In the genomic region with DNA sequence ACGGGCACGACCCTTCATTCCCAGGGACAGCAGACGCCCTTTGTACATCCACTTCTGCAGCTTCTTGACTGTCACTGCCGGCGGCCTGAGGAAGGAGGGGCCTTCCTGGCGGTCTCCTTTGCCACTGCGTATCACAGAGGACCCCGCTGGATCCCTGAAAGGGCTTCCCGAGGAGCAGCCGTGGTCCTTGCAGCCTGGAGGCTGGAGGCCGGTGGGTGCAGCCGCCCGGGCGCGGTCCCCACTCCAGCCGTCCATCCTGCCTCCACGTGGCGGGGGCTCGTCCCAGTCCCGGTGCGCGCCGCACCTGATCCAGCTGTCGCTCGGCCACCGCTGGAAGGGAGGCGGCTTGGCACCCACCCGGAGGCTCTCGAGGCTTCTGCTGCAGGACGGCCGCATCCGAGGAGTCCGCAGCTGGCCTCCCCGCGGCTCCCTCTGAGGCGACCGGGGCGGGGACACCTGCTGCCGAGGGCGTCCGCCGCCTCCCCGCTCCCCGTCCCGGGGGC, we compare ENCODE assay signal across 1 cellular context.
A peak's percentile ranks its signal among the peaks of the same experiment; 100 is the strongest.
TF ChIP-seq lines count a peak whose summit lies in the region.

No MANE protein-coding gene starts in this region.

TF ChIP-seq in HepG2, 621 proteins besides CTCF, POLR2A, EP300 and RAD21 (continued from another document and continues in another):
- TF ChIP-seq, protein P1, sequence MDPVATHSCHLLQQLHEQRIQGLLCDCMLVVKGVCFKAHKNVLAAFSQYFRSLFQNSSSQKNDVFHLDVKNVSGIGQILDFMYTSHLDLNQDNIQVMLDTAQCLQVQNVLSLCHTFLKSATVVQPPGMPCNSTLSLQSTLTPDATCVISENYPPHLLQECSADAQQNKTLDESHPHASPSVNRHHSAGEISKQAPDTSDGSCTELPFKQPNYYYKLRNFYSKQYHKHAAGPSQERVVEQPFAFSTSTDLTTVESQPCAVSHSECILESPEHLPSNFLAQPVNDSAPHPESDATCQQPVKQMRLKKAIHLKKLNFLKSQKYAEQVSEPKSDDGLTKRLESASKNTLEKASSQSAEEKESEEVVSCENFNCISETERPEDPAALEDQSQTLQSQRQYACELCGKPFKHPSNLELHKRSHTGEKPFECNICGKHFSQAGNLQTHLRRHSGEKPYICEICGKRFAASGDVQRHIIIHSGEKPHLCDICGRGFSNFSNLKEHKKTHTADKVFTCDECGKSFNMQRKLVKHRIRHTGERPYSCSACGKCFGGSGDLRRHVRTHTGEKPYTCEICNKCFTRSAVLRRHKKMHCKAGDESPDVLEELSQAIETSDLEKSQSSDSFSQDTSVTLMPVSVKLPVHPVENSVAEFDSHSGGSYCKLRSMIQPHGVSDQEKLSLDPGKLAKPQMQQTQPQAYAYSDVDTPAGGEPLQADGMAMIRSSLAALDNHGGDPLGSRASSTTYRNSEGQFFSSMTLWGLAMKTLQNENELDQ (CRISPR knock-in tag; IDR thresholded peaks at IDR 0.05; ENCODE audit: borderline replicate concordance): no peak
- TF ChIP-seq, protein P2, sequence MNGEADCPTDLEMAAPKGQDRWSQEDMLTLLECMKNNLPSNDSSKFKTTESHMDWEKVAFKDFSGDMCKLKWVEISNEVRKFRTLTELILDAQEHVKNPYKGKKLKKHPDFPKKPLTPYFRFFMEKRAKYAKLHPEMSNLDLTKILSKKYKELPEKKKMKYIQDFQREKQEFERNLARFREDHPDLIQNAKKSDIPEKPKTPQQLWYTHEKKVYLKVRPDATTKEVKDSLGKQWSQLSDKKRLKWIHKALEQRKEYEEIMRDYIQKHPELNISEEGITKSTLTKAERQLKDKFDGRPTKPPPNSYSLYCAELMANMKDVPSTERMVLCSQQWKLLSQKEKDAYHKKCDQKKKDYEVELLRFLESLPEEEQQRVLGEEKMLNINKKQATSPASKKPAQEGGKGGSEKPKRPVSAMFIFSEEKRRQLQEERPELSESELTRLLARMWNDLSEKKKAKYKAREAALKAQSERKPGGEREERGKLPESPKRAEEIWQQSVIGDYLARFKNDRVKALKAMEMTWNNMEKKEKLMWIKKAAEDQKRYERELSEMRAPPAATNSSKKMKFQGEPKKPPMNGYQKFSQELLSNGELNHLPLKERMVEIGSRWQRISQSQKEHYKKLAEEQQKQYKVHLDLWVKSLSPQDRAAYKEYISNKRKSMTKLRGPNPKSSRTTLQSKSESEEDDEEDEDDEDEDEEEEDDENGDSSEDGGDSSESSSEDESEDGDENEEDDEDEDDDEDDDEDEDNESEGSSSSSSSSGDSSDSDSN (CRISPR knock-in tag; IDR thresholded peaks at IDR 0.05): peak; percentile 85; the same call in 1 of the 2 replicates
- no peak for TF ChIP-seq ZNF446 (CRISPR knock-in tag; IDR thresholded peaks at IDR 0.05)
- TF ChIP-seq ARNT2 (CRISPR knock-in tag; IDR thresholded peaks at IDR 0.05; ENCODE audit: low read depth): no peak
- no peak for TF ChIP-seq SRSF1 (optimal IDR thresholded peaks at IDR 0.05; ENCODE audit: low read depth, low read length)
- no peak for TF ChIP-seq ZNF101 (CRISPR knock-in tag; IDR thresholded peaks at IDR 0.05; ENCODE audit: borderline replicate concordance, low read depth)
- TF ChIP-seq HDAC6 (IDR thresholded peaks at IDR 0.05; ENCODE audit: low read depth, low read length): no peak
- TF ChIP-seq ZNF674 (CRISPR knock-in tag; IDR thresholded peaks at IDR 0.05; ENCODE audit: low read depth): no peak
- TF ChIP-seq, protein P3, sequence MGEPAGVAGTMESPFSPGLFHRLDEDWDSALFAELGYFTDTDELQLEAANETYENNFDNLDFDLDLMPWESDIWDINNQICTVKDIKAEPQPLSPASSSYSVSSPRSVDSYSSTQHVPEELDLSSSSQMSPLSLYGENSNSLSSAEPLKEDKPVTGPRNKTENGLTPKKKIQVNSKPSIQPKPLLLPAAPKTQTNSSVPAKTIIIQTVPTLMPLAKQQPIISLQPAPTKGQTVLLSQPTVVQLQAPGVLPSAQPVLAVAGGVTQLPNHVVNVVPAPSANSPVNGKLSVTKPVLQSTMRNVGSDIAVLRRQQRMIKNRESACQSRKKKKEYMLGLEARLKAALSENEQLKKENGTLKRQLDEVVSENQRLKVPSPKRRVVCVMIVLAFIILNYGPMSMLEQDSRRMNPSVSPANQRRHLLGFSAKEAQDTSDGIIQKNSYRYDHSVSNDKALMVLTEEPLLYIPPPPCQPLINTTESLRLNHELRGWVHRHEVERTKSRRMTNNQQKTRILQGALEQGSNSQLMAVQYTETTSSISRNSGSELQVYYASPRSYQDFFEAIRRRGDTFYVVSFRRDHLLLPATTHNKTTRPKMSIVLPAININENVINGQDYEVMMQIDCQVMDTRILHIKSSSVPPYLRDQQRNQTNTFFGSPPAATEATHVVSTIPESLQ (CRISPR knock-in tag; conservative IDR thresholded peaks at IDR 0.05): no peak
- TF ChIP-seq, protein P4, sequence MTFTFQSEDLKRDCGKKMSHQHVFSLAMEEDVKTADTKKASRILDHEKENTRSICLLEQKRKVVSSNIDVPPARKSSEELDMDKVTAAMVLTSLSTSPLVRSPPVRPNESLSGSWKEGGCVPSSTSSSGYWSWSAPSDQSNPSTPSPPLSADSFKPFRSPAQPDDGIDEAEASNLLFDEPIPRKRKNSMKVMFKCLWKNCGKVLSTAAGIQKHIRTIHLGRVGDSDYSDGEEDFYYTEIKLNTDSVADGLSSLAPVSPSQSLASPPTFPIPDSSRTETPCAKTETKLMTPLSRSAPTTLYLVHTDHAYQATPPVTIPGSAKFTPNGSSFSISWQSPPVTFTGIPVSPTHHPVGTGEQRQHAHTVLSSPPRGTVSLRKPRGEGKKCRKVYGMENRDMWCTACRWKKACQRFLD (CRISPR knock-in tag; IDR thresholded peaks at IDR 0.05; ENCODE audit: borderline replicate concordance): no peak
- TF ChIP-seq, protein P5, sequence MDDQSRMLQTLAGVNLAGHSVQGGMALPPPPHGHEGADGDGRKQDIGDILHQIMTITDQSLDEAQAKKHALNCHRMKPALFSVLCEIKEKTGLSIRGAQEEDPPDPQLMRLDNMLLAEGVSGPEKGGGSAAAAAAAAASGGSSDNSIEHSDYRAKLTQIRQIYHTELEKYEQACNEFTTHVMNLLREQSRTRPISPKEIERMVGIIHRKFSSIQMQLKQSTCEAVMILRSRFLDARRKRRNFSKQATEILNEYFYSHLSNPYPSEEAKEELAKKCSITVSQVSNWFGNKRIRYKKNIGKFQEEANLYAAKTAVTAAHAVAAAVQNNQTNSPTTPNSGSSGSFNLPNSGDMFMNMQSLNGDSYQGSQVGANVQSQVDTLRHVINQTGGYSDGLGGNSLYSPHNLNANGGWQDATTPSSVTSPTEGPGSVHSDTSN (CRISPR knock-in tag; IDR thresholded peaks at IDR 0.05; ENCODE audit: borderline replicate concordance): no peak
- TF ChIP-seq, protein P6, sequence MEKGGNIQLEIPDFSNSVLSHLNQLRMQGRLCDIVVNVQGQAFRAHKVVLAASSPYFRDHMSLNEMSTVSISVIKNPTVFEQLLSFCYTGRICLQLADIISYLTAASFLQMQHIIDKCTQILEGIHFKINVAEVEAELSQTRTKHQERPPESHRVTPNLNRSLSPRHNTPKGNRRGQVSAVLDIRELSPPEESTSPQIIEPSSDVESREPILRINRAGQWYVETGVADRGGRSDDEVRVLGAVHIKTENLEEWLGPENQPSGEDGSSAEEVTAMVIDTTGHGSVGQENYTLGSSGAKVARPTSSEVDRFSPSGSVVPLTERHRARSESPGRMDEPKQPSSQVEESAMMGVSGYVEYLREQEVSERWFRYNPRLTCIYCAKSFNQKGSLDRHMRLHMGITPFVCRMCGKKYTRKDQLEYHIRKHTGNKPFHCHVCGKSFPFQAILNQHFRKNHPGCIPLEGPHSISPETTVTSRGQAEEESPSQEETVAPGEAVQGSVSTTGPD (CRISPR knock-in tag; IDR thresholded peaks at IDR 0.05): no peak
- TF ChIP-seq ZNF670 (CRISPR knock-in tag; IDR thresholded peaks at IDR 0.05; ENCODE audit: borderline replicate concordance): no peak; the same call in 1 of the 2 replicates
- TF ChIP-seq HMGA1 (CRISPR knock-in tag; conservative IDR thresholded peaks at IDR 0.05): no peak
- TF ChIP-seq ZMYM4 (CRISPR knock-in tag; IDR thresholded peaks at IDR 0.05): no peak; the same call in 1 of the 2 replicates
- no peak for TF ChIP-seq HIVEP1 (CRISPR knock-in tag; IDR thresholded peaks at IDR 0.05)
- no peak for TF ChIP-seq TRIM24 (CRISPR knock-in tag; IDR thresholded peaks at IDR 0.05)
- TF ChIP-seq ZNF563 (CRISPR knock-in tag; IDR thresholded peaks at IDR 0.05): peak; percentile 4; the same call in 1 of the 2 replicates
- no peak for TF ChIP-seq SMARCC2 (IDR thresholded peaks at IDR 0.05)
- no peak for TF ChIP-seq ZNF343 (CRISPR knock-in tag; IDR thresholded peaks at IDR 0.05)
- TF ChIP-seq CBX1 (IDR thresholded peaks at IDR 0.05; ENCODE audit: low read depth): no peak
- TF ChIP-seq HNRNPH1 (optimal IDR thresholded peaks at IDR 0.05; ENCODE audit: low read depth, low read length): no peak
- no peak for TF ChIP-seq ZNF282 (IDR thresholded peaks at IDR 0.05; ENCODE audit: partially characterized antibody)
- no peak for TF ChIP-seq CBFB (CRISPR knock-in tag; IDR thresholded peaks at IDR 0.05)
- TF ChIP-seq, protein P7, sequence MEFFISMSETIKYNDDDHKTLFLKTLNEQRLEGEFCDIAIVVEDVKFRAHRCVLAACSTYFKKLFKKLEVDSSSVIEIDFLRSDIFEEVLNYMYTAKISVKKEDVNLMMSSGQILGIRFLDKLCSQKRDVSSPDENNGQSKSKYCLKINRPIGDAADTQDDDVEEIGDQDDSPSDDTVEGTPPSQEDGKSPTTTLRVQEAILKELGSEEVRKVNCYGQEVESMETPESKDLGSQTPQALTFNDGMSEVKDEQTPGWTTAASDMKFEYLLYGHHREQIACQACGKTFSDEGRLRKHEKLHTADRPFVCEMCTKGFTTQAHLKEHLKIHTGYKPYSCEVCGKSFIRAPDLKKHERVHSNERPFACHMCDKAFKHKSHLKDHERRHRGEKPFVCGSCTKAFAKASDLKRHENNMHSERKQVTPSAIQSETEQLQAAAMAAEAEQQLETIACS (CRISPR knock-in tag; IDR thresholded peaks at IDR 0.05): peak; percentile 14; the same call in 1 of the 2 replicates
- no peak for TF ChIP-seq DR1 (CRISPR knock-in tag; IDR thresholded peaks at IDR 0.05)
- no peak for TF ChIP-seq ZFP41 (CRISPR knock-in tag; IDR thresholded peaks at IDR 0.05; ENCODE audit: borderline replicate concordance)
- TF ChIP-seq KLF15 (CRISPR knock-in tag; IDR thresholded peaks at IDR 0.05; ENCODE audit: borderline replicate concordance): no peak
- TF ChIP-seq MXI1 (IDR thresholded peaks at IDR 0.05; ENCODE audit: borderline replicate concordance, low read depth, low read length): peak; percentile 28; the same call in 1 of the 3 replicates
- TF ChIP-seq ELF3 (CRISPR knock-in tag; IDR thresholded peaks at IDR 0.05): no peak
- TF ChIP-seq FOXP1 (IDR thresholded peaks at IDR 0.05): no peak
- no peak for TF ChIP-seq FOXP1 (CRISPR knock-in tag; IDR thresholded peaks at IDR 0.05)
- TF ChIP-seq SMAD1 (CRISPR knock-in tag; IDR thresholded peaks at IDR 0.05; ENCODE audit: borderline replicate concordance, low read depth): no peak
- TF ChIP-seq ZSCAN9 (CRISPR knock-in tag; IDR thresholded peaks at IDR 0.05; ENCODE audit: borderline replicate concordance): no peak
- TF ChIP-seq PRPF4 (IDR thresholded peaks at IDR 0.05; ENCODE audit: low read depth, low read length, poor library complexity, severe bottlenecking): no peak
- no peak for TF ChIP-seq NFYC (CRISPR knock-in tag; IDR thresholded peaks at IDR 0.05)
- TF ChIP-seq ELF1 (CRISPR knock-in tag; IDR thresholded peaks at IDR 0.05): no peak
- TF ChIP-seq, protein P8, sequence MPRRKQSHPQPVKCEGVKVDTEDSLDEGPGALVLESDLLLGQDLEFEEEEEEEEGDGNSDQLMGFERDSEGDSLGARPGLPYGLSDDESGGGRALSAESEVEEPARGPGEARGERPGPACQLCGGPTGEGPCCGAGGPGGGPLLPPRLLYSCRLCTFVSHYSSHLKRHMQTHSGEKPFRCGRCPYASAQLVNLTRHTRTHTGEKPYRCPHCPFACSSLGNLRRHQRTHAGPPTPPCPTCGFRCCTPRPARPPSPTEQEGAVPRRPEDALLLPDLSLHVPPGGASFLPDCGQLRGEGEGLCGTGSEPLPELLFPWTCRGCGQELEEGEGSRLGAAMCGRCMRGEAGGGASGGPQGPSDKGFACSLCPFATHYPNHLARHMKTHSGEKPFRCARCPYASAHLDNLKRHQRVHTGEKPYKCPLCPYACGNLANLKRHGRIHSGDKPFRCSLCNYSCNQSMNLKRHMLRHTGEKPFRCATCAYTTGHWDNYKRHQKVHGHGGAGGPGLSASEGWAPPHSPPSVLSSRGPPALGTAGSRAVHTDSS (CRISPR knock-in tag; conservative IDR thresholded peaks at IDR 0.05): no peak
- 0 out of 2 replicates have a peak, but pooled peaks have one; percentile 65 for TF ChIP-seq ZNF550 (CRISPR knock-in tag; IDR thresholded peaks at IDR 0.05; ENCODE audit: borderline replicate concordance)
- peak; percentile 43; the same call in 1 of the 2 replicates for TF ChIP-seq TAF1 (CRISPR knock-in tag; IDR thresholded peaks at IDR 0.05)
- TF ChIP-seq, protein P9, sequence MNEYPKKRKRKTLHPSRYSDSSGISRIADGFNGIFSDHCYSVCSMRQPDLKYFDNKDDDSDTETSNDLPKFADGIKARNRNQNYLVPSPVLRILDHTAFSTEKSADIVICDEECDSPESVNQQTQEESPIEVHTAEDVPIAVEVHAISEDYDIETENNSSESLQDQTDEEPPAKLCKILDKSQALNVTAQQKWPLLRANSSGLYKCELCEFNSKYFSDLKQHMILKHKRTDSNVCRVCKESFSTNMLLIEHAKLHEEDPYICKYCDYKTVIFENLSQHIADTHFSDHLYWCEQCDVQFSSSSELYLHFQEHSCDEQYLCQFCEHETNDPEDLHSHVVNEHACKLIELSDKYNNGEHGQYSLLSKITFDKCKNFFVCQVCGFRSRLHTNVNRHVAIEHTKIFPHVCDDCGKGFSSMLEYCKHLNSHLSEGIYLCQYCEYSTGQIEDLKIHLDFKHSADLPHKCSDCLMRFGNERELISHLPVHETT (CRISPR knock-in tag; conservative IDR thresholded peaks at IDR 0.05): no peak
- TF ChIP-seq, protein P10, sequence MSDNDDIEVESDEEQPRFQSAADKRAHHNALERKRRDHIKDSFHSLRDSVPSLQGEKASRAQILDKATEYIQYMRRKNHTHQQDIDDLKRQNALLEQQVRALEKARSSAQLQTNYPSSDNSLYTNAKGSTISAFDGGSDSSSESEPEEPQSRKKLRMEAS (IDR thresholded peaks at IDR 0.05): peak; percentile 78
- TF ChIP-seq, protein P11, sequence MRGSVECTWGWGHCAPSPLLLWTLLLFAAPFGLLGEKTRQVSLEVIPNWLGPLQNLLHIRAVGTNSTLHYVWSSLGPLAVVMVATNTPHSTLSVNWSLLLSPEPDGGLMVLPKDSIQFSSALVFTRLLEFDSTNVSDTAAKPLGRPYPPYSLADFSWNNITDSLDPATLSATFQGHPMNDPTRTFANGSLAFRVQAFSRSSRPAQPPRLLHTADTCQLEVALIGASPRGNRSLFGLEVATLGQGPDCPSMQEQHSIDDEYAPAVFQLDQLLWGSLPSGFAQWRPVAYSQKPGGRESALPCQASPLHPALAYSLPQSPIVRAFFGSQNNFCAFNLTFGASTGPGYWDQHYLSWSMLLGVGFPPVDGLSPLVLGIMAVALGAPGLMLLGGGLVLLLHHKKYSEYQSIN (CRISPR knock-in tag; IDR thresholded peaks at IDR 0.05; ENCODE audit: borderline replicate concordance): no peak
- TF ChIP-seq NFKB2 (CRISPR knock-in tag; IDR thresholded peaks at IDR 0.05; ENCODE audit: borderline replicate concordance): peak; percentile 61; the same call in 1 of the 2 replicates
- TF ChIP-seq MEIS2 (CRISPR knock-in tag; IDR thresholded peaks at IDR 0.05): no peak
- TF ChIP-seq, protein P12, sequence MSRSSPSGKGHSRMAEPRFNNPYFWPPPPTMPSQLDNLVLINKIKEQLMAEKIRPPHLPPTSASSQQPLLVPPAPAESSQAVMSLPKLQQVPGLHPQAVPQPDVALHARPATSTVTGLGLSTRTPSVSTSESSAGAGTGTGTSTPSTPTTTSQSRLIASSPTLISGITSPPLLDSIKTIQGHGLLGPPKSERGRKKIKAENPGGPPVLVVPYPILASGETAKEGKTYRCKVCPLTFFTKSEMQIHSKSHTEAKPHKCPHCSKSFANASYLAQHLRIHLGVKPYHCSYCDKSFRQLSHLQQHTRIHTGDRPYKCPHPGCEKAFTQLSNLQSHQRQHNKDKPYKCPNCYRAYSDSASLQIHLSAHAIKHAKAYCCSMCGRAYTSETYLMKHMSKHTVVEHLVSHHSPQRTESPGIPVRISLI (CRISPR knock-in tag; IDR thresholded peaks at IDR 0.05; ENCODE audit: borderline replicate concordance): no peak
